In genomic region chr3:183635431-183636220, GRCh38 we compare ENCODE assay signal across 8 cellular contexts. TPM values are rescaled to one million over a fixed set of nuclear protein-coding genes. Genes with fewer than 3 reads are reported as not detected.
DNase-seq lines count a peak whose midpoint lies in the region; ATAC-seq, FAIRE-seq and TF ChIP-seq lines count a peak whose summit lies in the region.

A gene with protein sequence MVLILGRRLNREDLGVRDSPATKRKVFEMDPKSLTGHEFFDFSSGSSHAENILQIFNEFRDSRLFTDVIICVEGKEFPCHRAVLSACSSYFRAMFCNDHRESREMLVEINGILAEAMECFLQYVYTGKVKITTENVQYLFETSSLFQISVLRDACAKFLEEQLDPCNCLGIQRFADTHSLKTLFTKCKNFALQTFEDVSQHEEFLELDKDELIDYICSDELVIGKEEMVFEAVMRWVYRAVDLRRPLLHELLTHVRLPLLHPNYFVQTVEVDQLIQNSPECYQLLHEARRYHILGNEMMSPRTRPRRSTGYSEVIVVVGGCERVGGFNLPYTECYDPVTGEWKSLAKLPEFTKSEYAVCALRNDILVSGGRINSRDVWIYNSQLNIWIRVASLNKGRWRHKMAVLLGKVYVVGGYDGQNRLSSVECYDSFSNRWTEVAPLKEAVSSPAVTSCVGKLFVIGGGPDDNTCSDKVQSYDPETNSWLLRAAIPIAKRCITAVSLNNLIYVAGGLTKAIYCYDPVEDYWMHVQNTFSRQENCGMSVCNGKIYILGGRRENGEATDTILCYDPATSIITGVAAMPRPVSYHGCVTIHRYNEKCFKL (plus strand): TSS chr3:183635623. CDS start chr3:183650357, 14,734 bp downstream.

- H3K9ac ChIP-seq in OCI-LY3 (ENCODE audit: low read length) = peak within 1 kb of the TSS; percentile 79

- H3K9me3 ChIP-seq in OCI-LY3 (ENCODE audit: insufficient read depth, low read length) = no peaks in the 10 kb centered on the region
- H3K9me3 ChIP-seq in mononuclear cell (ENCODE audit: low read depth, low read length) = no peaks in the 10 kb centered on the region

- H3K27me3 ChIP-seq in OCI-LY3 (ENCODE audit: low read depth, low read length) = no peaks in the 10 kb centered on the region
- H3K27me3 ChIP-seq in mononuclear cell (ENCODE audit: insufficient read depth, low read length) = no peaks in the 10 kb centered on the region

- peak within 1 kb of the TSS; percentile 92 for H3K4me3 ChIP-seq in OCI-LY3 (ENCODE audit: low read length)
- peak within 1 kb of the TSS; percentile 96 for H3K4me3 ChIP-seq in mononuclear cell (ENCODE audit: low read length)

- peak within 1 kb of the TSS; percentile 99 for H2AFZ ChIP-seq in OCI-LY3 (ENCODE audit: low read depth, low read length)

- H3K27ac ChIP-seq in OCI-LY3 (ENCODE audit: low read length) = peak within 1 kb of the TSS; percentile 60

- TF ChIP-seq CTCF in D721Med (IDR thresholded peaks at IDR 0.05; ENCODE audit: insufficient read depth, missing control alignments) (no peak), OCI-LY3 (IDR thresholded peaks at IDR 0.05; ENCODE audit: low read depth, low read length) (peak; percentile 9; the same call in 1 of the 2 replicates)

- peak within 1 kb of the TSS; percentile 95 for H3K4me2 ChIP-seq in OCI-LY3 (ENCODE audit: low read length)

- H3K4me1 ChIP-seq in OCI-LY3 (ENCODE audit: low read length) (peaks cover 13% of the 10 kb centered on the region), mononuclear cell (ENCODE audit: insufficient read depth, low read length) (peaks cover 22% of the 10 kb centered on the region)

- H3K36me3 ChIP-seq in OCI-LY3 (replicated peaks; ENCODE audit: low read depth, low read length) = no peaks in the 10 kb centered on the region

- no peaks in the 10 kb centered on the region for H4K20me1 ChIP-seq in OCI-LY3 (ENCODE audit: insufficient read depth, low read length)

- peak; percentile 70 for DNase-seq in D721Med (ENCODE audit: insufficient read length, low spot score)
- peak; percentile 81 for DNase-seq in HuH-7.5 (ENCODE audit: low spot score)
- DNase-seq in activated T-cell treated with anti-CD3 and anti-CD28 coated beads for 24 hours (ENCODE audit: low read depth) = peak; percentile 88
- DNase-seq in epidermal melanocyte (ENCODE audit: insufficient read length, low spot score) = peak; percentile 80
- DNase-seq in stimulated activated CD8-positive, alpha-beta memory T cell treated with anti-CD3 and anti-CD28 coated beads, Interleukin-4, amount 100 ng/mL, for 1 hour (ENCODE audit: low read depth in 2 of 2, low spot score in 1 of 2) = peak; percentile 76 to 82

- ATAC-seq in GM21526 (IDR thresholded peaks at IDR 0.05; ENCODE audit: low FRiP score, unreplicated experiment) = peak; percentile 84

- FAIRE-seq in D721Med (lab: Jason Lieb, UNC) = no peak

- peaks cover 11% of the 10 kb centered on the region for H3K79me2 ChIP-seq in OCI-LY3 (ENCODE audit: low read length)

RNA-seq across cellular contexts. Expression of the gene that starts here (rescaled TPM):
- 242 TPM for total RNA-seq in mononuclear cell

Comparison
In these comparisons a context has a peak if more than half of its experiments do, and no peak if none do; other contexts are left out.
1. Peak in every context shown above with its lines: DNase-seq, ATAC-seq, H3K4me3 ChIP-seq and H3K27ac ChIP-seq.